ENCODE assay signal across 13 cellular contexts in genomic region chr17:74444406-74444805, GRCh38. TPM values are rescaled to one million over a fixed set of nuclear protein-coding genes. Genes with fewer than 3 reads are reported as not detected.
A peak's percentile ranks its signal among the peaks of the same experiment; 100 is the strongest.
DNase-seq lines count a peak whose midpoint lies in the region; ATAC-seq and TF ChIP-seq lines count a peak whose summit lies in the region.
"Had no signal": no experiment of that assay in that cellular context is flagged by ENCODE, and none has a peak within 500 bp of the region (broad histone marks: within the 10 kb centered on the region; RNA-seq: fewer than 3 reads in every experiment).

No MANE protein-coding gene starts in this region.

- no peak overlapping the region for H3K4me3 Mint-ChIP-seq in activated CD4-positive, alpha-beta memory T cell treated with anti-CD3 and anti-CD28 coated beads, Interleukin-2, amount 10 ng/mL, durations not matched to agents 7 days and 5 days
- peak overlapping the region in 1 of 2 donors; percentile 53 for H3K4me3 Mint-ChIP-seq in CD14-positive monocyte
- H3K4me3 Mint-ChIP-seq: activated naive CD8-positive, alpha-beta T cell; type B pancreatic cell had no signal

- peaks cover 0 to 15% of the 10 kb centered on the region in 2 experiments for H3K27me3 ChIP-seq in mesenchymal stem cell (ENCODE audit: control insufficient read depth in 1 of 2, insufficient read depth in 1 of 2, low read length in 2 of 2)
- no peaks in the 10 kb centered on the region for H3K27me3 ChIP-seq in thoracic aorta (replicated peaks; ENCODE audit: insufficient read depth)

- H3K4me2 ChIP-seq in mesenchymal stem cell (ENCODE audit: low read length, poor library complexity, severe bottlenecking) (no peak overlapping the region), OCI-LY7 (ENCODE audit: low read length) (no peak overlapping the region)

- DNase-seq in NCI-H2196 treated with DMSO at 0.1 percent for 48 hours (lab: John Stamatoyannopoulos, UW; ENCODE audit: unreplicated experiment) (peak; percentile 40), fibroblast of pulmonary artery (ENCODE audit: low read depth) (peak; percentile 38), mesenchymal stem cell (no peak), thoracic aorta (ENCODE audit: low spot score) (no peak), CD14-positive monocyte (ENCODE audit: low spot score) (no peak), AG20443 (ENCODE audit: low spot score) (no peak), OCI-LY7 (ENCODE audit: low spot score) (no peak)
- DNase-seq in activated CD4-positive, alpha-beta memory T cell treated with anti-CD3 and anti-CD28 coated beads, Interleukin-2, amount 10 ng/mL, durations not matched to agents 7 days and 5 days = no peak
- DNase-seq: activated CD8-positive, alpha-beta memory T cell treated with anti-CD3 and anti-CD28 coated beads for 24 hours; effector CD4-positive, alpha-beta T cell; NCI-H774 had no signal

- BruUV-seq in OCI-LY7 (replicated peaks; lab: Mats Ljungman, UMichigan) = no TSS peak

- peak overlapping the region; percentile 27 for H2BK120ac ChIP-seq in mesenchymal stem cell (ENCODE audit: low read depth, low read length)

- H4K8ac ChIP-seq in mesenchymal stem cell (ENCODE audit: low read length) = no peak overlapping the region

- H3K27me3 Mint-ChIP-seq in activated CD4-positive, alpha-beta memory T cell treated with anti-CD3 and anti-CD28 coated beads, Interleukin-2, amount 10 ng/mL, durations not matched to agents 7 days and 5 days = peaks cover 14% of the 10 kb centered on the region
- H3K27me3 Mint-ChIP-seq in CD14-positive monocyte (ENCODE audit: low read depth in 3 of 3) = peaks cover 3 to 21% (median 20%) of the 10 kb centered on the region in 3 donors
- H3K27me3 Mint-ChIP-seq: type B pancreatic cell had no signal

- no peak overlapping the region for H3K4ac ChIP-seq in mesenchymal stem cell (ENCODE audit: low read depth in 1 of 2, low read length in 2 of 2)

- H4K91ac ChIP-seq in mesenchymal stem cell (ENCODE audit: low read length) = no peak overlapping the region

- no peak overlapping the region for H3K14ac ChIP-seq in mesenchymal stem cell (ENCODE audit: low read length in 2 of 2)

- POLR2A ChIA-PET in activated CD4-positive, alpha-beta memory T cell treated with anti-CD3 and anti-CD28 coated beads, Interleukin-2, amount 10 ng/mL, durations not matched to agents 7 days and 5 days (lab: Charles Lee) = no interaction called here
- POLR2A ChIA-PET in OCI-LY7 (lab: Charles Lee) = interaction anchor here (0.6 kb wide), 1 partner anchor 51 kb away, joined by 3 read pairs; no protein-coding TSS in a partner anchor

- H3K36me3 Mint-ChIP-seq in activated CD4-positive, alpha-beta memory T cell treated with anti-CD3 and anti-CD28 coated beads, Interleukin-2, amount 10 ng/mL, durations not matched to agents 7 days and 5 days (ENCODE audit: low read depth) = peaks cover 3% of the 10 kb centered on the region
- H3K36me3 Mint-ChIP-seq in CD14-positive monocyte = no peaks in the 10 kb centered on the region
- H3K36me3 Mint-ChIP-seq: activated naive CD8-positive, alpha-beta T cell had no signal

- H3K4me3 ChIP-seq in fibroblast of pulmonary artery (replicated peaks; ENCODE audit: low read depth, low read length) (no peak overlapping the region), mesenchymal stem cell (ENCODE audit: insufficient read depth in 1 of 2, low read depth in 1 of 2, low read length in 2 of 2) (no peak overlapping the region), thoracic aorta (peak overlapping the region; percentile 12), OCI-LY7 (ENCODE audit: low read depth, low read length, poor library complexity, severe bottlenecking) (no peak overlapping the region)

- H3K4me1 Mint-ChIP-seq in activated CD4-positive, alpha-beta memory T cell treated with anti-CD3 and anti-CD28 coated beads, Interleukin-2, amount 10 ng/mL, durations not matched to agents 7 days and 5 days = peaks cover 4% of the 10 kb centered on the region
- peaks cover 49% of the 10 kb centered on the region for H3K4me1 Mint-ChIP-seq in CD14-positive monocyte

- H3K36me3 ChIP-seq in mesenchymal stem cell (ENCODE audit: control insufficient read depth in 1 of 2, insufficient read depth in 2 of 2, low read depth in 1 of 2, low read length in 2 of 2) = peaks cover 0 to 78% of the 10 kb centered on the region in 2 experiments
- H3K36me3 ChIP-seq in thoracic aorta = peaks cover 16% of the 10 kb centered on the region
- H3K36me3 ChIP-seq in OCI-LY7 (ENCODE audit: insufficient read depth, low read length) = no peaks in the 10 kb centered on the region

- no peak overlapping the region for H2BK5ac ChIP-seq in mesenchymal stem cell (ENCODE audit: low read depth, low read length, poor library complexity, severe bottlenecking)

- CTCF ChIA-PET in activated CD4-positive, alpha-beta memory T cell treated with anti-CD3 and anti-CD28 coated beads, Interleukin-2, amount 10 ng/mL, durations not matched to agents 7 days and 5 days (lab: Charles Lee) = interaction anchor here (1.4 to 1.9 kb wide), 4 partner anchors 8 to 76 kb away, joined by 3 to 7 read pairs (median 4); no protein-coding TSS in a partner anchor
- CTCF ChIA-PET in OCI-LY7 (lab: Charles Lee; ENCODE audit: unreplicated experiment) = interaction anchor here (0.5 kb wide), 1 partner anchor 212 kb away, joined by 4 read pairs; no protein-coding TSS in a partner anchor

- H2AK5ac ChIP-seq in mesenchymal stem cell (ENCODE audit: low read length, severe bottlenecking) = peak overlapping the region; percentile 83

- H3K27ac Mint-ChIP-seq in activated CD4-positive, alpha-beta memory T cell treated with anti-CD3 and anti-CD28 coated beads, Interleukin-2, amount 10 ng/mL, durations not matched to agents 7 days and 5 days = no peak overlapping the region
- peak overlapping the region in 1 of 7 donors; percentile 95 for H3K27ac Mint-ChIP-seq in CD14-positive monocyte
- H3K27ac Mint-ChIP-seq: activated naive CD8-positive, alpha-beta T cell; type B pancreatic cell had no signal

- WGBS in mesenchymal stem cell = 37% methylated on average over 8 of the region's 12 CpGs

- H3K27ac ChIP-seq in mesenchymal stem cell (ENCODE audit: low read length, poor library complexity, severe bottlenecking) (peak overlapping the region; percentile 23), thoracic aorta (peak overlapping the region; percentile 93 to 96), OCI-LY7 (ENCODE audit: low read depth, low read length, poor library complexity, severe bottlenecking) (no peak overlapping the region)

- no peak for TF ChIP-seq CTCF in fibroblast of pulmonary artery (IDR thresholded peaks at IDR 0.05; ENCODE audit: low read length, missing control alignments)
- no peak for TF ChIP-seq CTCF in thoracic aorta (IDR thresholded peaks at IDR 0.05)
- no peak for TF ChIP-seq CTCF in CD14-positive monocyte (IDR thresholded peaks at IDR 0.05)
- no peak for TF ChIP-seq CTCF in OCI-LY7 (conservative IDR thresholded peaks at IDR 0.05; ENCODE audit: low read length)

- peaks cover 2% of the 10 kb centered on the region for H3K9me3 ChIP-seq in mesenchymal stem cell (ENCODE audit: control insufficient read depth, low read length)
- H3K9me3 ChIP-seq in thoracic aorta = no peaks in the 10 kb centered on the region
- H3K9me3 ChIP-seq in OCI-LY7 (ENCODE audit: low read length) = no peaks in the 10 kb centered on the region

- no peak overlapping the region for H2BK15ac ChIP-seq in mesenchymal stem cell (ENCODE audit: low read depth, poor library complexity, severe bottlenecking)

- H3K9me3 Mint-ChIP-seq in activated CD4-positive, alpha-beta memory T cell treated with anti-CD3 and anti-CD28 coated beads, Interleukin-2, amount 10 ng/mL, durations not matched to agents 7 days and 5 days = no peaks in the 10 kb centered on the region
- peaks cover 3 to 12% (median 5%) of the 10 kb centered on the region in 7 donors for H3K9me3 Mint-ChIP-seq in CD14-positive monocyte
- H3K9me3 Mint-ChIP-seq: type B pancreatic cell had no signal

- H3K79me1 ChIP-seq in mesenchymal stem cell (replicated peaks; ENCODE audit: low read length, poor library complexity, severe bottlenecking) = peaks cover 44% of the 10 kb centered on the region

- H3K9ac ChIP-seq in mesenchymal stem cell (ENCODE audit: low read length) = no peak overlapping the region

- no peaks in the 10 kb centered on the region for H3K79me2 ChIP-seq in OCI-LY7 (ENCODE audit: insufficient read depth, low read depth, low read length)

- H3K23ac ChIP-seq in mesenchymal stem cell (ENCODE audit: low read length in 2 of 2) = no peak overlapping the region

- H2AFZ ChIP-seq in mesenchymal stem cell (ENCODE audit: low read depth, low read length) = no peak overlapping the region
- H2AFZ ChIP-seq in OCI-LY7 (ENCODE audit: low read length) = no peak overlapping the region

- ATAC-seq in thoracic aorta (ENCODE audit: insufficient number of reproducible peaks, low FRiP score, low read depth) = no peak

- intact Hi-C loops in CD14-positive monocyte (cut with micrococcal nuclease) (no loop called here), OCI-LY7 (cut with micrococcal nuclease; ENCODE audit: unreplicated experiment) (no loop called here)

- H3K4me1 ChIP-seq in mesenchymal stem cell (ENCODE audit: control insufficient read depth, insufficient read depth, low read depth, low read length) = peaks cover 40% of the 10 kb centered on the region
- H3K4me1 ChIP-seq in thoracic aorta (ENCODE audit: control insufficient read depth in 1 of 2, low read depth in 2 of 2) = peaks cover 65 to 74% of the 10 kb centered on the region in 2 donors
- peaks cover 22% of the 10 kb centered on the region for H3K4me1 ChIP-seq in OCI-LY7 (ENCODE audit: insufficient read depth, low read length, poor library complexity, severe bottlenecking)

- no peak overlapping the region for H3K18ac ChIP-seq in mesenchymal stem cell (ENCODE audit: low read depth in 1 of 2, low read length in 2 of 2)

- H4K20me1 ChIP-seq in OCI-LY7 (ENCODE audit: insufficient read depth, low read length) = no peaks in the 10 kb centered on the region

- no peak overlapping the region for H2BK12ac ChIP-seq in mesenchymal stem cell (ENCODE audit: low read length in 2 of 2)

- no peaks in the 10 kb centered on the region for H3K9me2 ChIP-seq in OCI-LY7 (ENCODE audit: insufficient read depth, low read length)

RNA-seq across cellular contexts. Expression of gene GPRC5C, which starts 12.5 kb away (rescaled TPM):
- polyA plus RNA-seq in mesenchymal stem cell (2013, experiment 1 of 2) = 5.3 TPM
- polyA plus RNA-seq in mesenchymal stem cell (2013, experiment 2 of 2) = 5.1 TPM
- total RNA-seq in thoracic aorta (10 to 100 TPM; 56.0 to 67.0 TPM), OCI-LY7 (2022) (1.1 and 2.0 TPM in 2 replicates)
- 1 to 10 TPM in 1 of 2 experiments, under 1 TPM in 1; 0.68 to 1.2 TPM for total RNA-seq in activated CD4-positive, alpha-beta memory T cell treated with anti-CD3 and anti-CD28 coated beads, Interleukin-2, amount 10 ng/mL, durations not matched to agents 7 days and 5 days
- polyA plus RNA-seq in CD14-positive monocyte = 1 to 10 TPM in 1 of 2 donors, under 1 TPM in 1; 0.47 to 1.9 TPM
- 9.4 and 19.5 TPM in 2 replicates for total RNA-seq in OCI-LY7 (2014; rRNA removed; shearing (Covaris generic))

RNA-seq across cellular contexts. Expression of gene CD300A, which starts 22.0 kb away (rescaled TPM):
- polyA plus RNA-seq in mesenchymal stem cell (2013, experiment 1 of 2) = not detected
- polyA plus RNA-seq in mesenchymal stem cell (2013, experiment 2 of 2) = not detected
- total RNA-seq in thoracic aorta = 1 to 10 TPM; 7.7 to 8.0 TPM
- total RNA-seq in activated CD4-positive, alpha-beta memory T cell treated with anti-CD3 and anti-CD28 coated beads, Interleukin-2, amount 10 ng/mL, durations not matched to agents 7 days and 5 days = 10 to 100 TPM; 69.5 to 74.2 TPM
- 100 to 1,000 TPM; 212 to 222 TPM for polyA plus RNA-seq in CD14-positive monocyte
- total RNA-seq in OCI-LY7 (2014; rRNA removed; shearing (Covaris generic)) = 6.7 and 7.4 TPM in 2 replicates
- 1.8 and 3.5 TPM in 2 replicates for total RNA-seq in OCI-LY7 (2022)

Comparison
In these comparisons a context has a peak if more than half of its experiments do, and no peak if none do; other contexts are left out.
1. DNase-seq: peak in NCI-H2196 treated with DMSO at 0.1 percent for 48 hours (single experiment) and fibroblast of pulmonary artery (single experiment); none in mesenchymal stem cell (single experiment), thoracic aorta (single experiment), activated CD4-positive, alpha-beta memory T cell treated with anti-CD3 and anti-CD28 coated beads, Interleukin-2, amount 10 ng/mL, durations not matched to agents 7 days and 5 days (single experiment), CD14-positive monocyte (single experiment), AG20443 (single experiment) and OCI-LY7 (single experiment).
2. RNA of gene CD300A, which starts 22.0 kb away (total RNA-seq): 69.5 to 74.2 TPM in activated CD4-positive, alpha-beta memory T cell treated with anti-CD3 and anti-CD28 coated beads, Interleukin-2, amount 10 ng/mL, durations not matched to agents 7 days and 5 days; 7.7 to 8.0 TPM in thoracic aorta and 1.8 to 7.4 TPM in OCI-LY7; every median in the first group is over 4 times any median in the second.